ENCODE assay signal across 19 cellular contexts in genomic region chr14:89630096-89630829, GRCh38.
DNase-seq lines count a peak whose midpoint lies in the region; ATAC-seq, FAIRE-seq and TF ChIP-seq lines count a peak whose summit lies in the region.
"Had no signal": no experiment of that assay in that cellular context is flagged by ENCODE, and none has a peak within 500 bp of the region (broad histone marks: within the 10 kb centered on the region; RNA-seq: fewer than 3 reads in every experiment).

No MANE protein-coding gene starts in this region.

- H3K4me1 Mint-ChIP-seq in chondrocyte (ENCODE audit: low read depth) (peaks cover 32% of the 10 kb centered on the region), osteocyte (ENCODE audit: unreplicated experiment) (peaks cover 21% of the 10 kb centered on the region)

- H3K27ac ChIP-seq in prostate gland: no peak overlapping the region
- H3K27ac ChIP-seq: left lung, upper lobe of right lung had no signal

- TF ChIP-seq POLR2A in prostate gland (IDR thresholded peaks at IDR 0.05): no peak

- intact Hi-C loops in Right ventricle myocardium inferior (cut with DNase I): no loop called here
- intact Hi-C loops in left cardiac atrium (cut with DNase I): no loop called here
- intact Hi-C loops in prostate gland (cut with DNase I): no loop called here

- no peaks in the 10 kb centered on the region for H3K4me1 ChIP-seq in prostate gland (replicated peaks)
- H3K4me1 ChIP-seq: upper lobe of right lung had no signal

- ATAC-seq in Right ventricle myocardium inferior: peak; percentile 62
- no peak for ATAC-seq in left cardiac atrium
- ATAC-seq in HG02885 (IDR thresholded peaks at IDR 0.05; ENCODE audit: poor library complexity, unreplicated experiment): no peak
- ATAC-seq: activated T-cell treated with anti-CD3 and anti-CD28 coated beads, Interleukin-2, amount 50 U/mL, for 4 hours; left lung; Panc1; T-helper 17 cell had no signal

- H3K27ac Mint-ChIP-seq in chondrocyte (ENCODE audit: unreplicated experiment) (peak overlapping the region; percentile 96), osteocyte (ENCODE audit: unreplicated experiment) (peak overlapping the region; percentile 91)
- H3K27ac Mint-ChIP-seq: T-helper 17 cell had no signal

- H3K9me3 Mint-ChIP-seq in chondrocyte (ENCODE audit: low read depth): no peaks in the 10 kb centered on the region
- no peaks in the 10 kb centered on the region for H3K9me3 Mint-ChIP-seq in osteocyte (ENCODE audit: unreplicated experiment)
- H3K9me3 Mint-ChIP-seq: nephron had no signal

- H3K27me3 ChIP-seq in prostate gland (replicated peaks; ENCODE audit: insufficient read depth): no peaks in the 10 kb centered on the region
- H3K27me3 ChIP-seq: left lung, upper lobe of right lung had no signal

- H3K9me3 ChIP-seq in prostate gland: no peaks in the 10 kb centered on the region
- H3K9me3 ChIP-seq: left lung, upper lobe of right lung had no signal

- no peaks in the 10 kb centered on the region for H3K36me3 ChIP-seq in prostate gland
- H3K36me3 ChIP-seq: left lung, upper lobe of right lung had no signal

- peak; percentile 59 for FAIRE-seq in RCC 7860 (lab: Jason Lieb, UNC)

- DNase-seq in Right ventricle myocardium inferior (ENCODE audit: missing footprints): no peak
- DNase-seq in left cardiac atrium: no peak
- peak; percentile 61 for DNase-seq in RCC 7860 (ENCODE audit: low spot score)
- no peak for DNase-seq in chondrocyte (ENCODE audit: low spot score)
- DNase-seq in osteocyte (ENCODE audit: extremely low spot score, unreplicated experiment): no peak
- no peak for DNase-seq in putamen (ENCODE audit: low spot score)
- no peak for DNase-seq in prostate gland (ENCODE audit: low spot score)
- DNase-seq: activated CD4-positive, alpha-beta T cell treated with anti-CD3 and anti-CD28 coated beads for 1 hour; activated T-cell treated with anti-CD3 and anti-CD28 coated beads, Interleukin-2, amount 50 U/mL, for 4 hours; Calu3; left lung; NCI-H1694; NCI-H526 treated with DMSO at 0.1 percent for 48 hours; stimulated activated CD4-positive, alpha-beta T cell treated with anti-CD3 and anti-CD28 coated beads, Interleukin-4, amount 100 ng/mL, for 24 hours; T-helper 17 cell; upper lobe of right lung had no signal

- H3K27me3 Mint-ChIP-seq in chondrocyte (ENCODE audit: low read depth): no peaks in the 10 kb centered on the region
- no peaks in the 10 kb centered on the region for H3K27me3 Mint-ChIP-seq in osteocyte (ENCODE audit: unreplicated experiment)
- H3K27me3 Mint-ChIP-seq: T-helper 17 cell had no signal

- WGBS in prostate gland: 91% methylated on average over 7 of the region's 7 CpGs

- no peaks in the 10 kb centered on the region for H3K36me3 Mint-ChIP-seq in chondrocyte (ENCODE audit: low read depth)
- H3K36me3 Mint-ChIP-seq in osteocyte (ENCODE audit: unreplicated experiment): no peaks in the 10 kb centered on the region

- H3K4me3 ChIP-seq in prostate gland: no peak overlapping the region
- H3K4me3 ChIP-seq: left lung, upper lobe of right lung had no signal

- H3K4me3 Mint-ChIP-seq in chondrocyte (ENCODE audit: unreplicated experiment) (no peak overlapping the region), osteocyte (ENCODE audit: unreplicated experiment) (no peak overlapping the region)
- H3K4me3 Mint-ChIP-seq: activated T-cell treated with anti-CD3 and anti-CD28 coated beads, Interleukin-2, amount 50 U/mL, for 4 hours; T-helper 17 cell had no signal

- TF ChIP-seq CTCF in chondrocyte (IDR thresholded peaks at IDR 0.05) (no peak), osteocyte (IDR thresholded peaks at IDR 0.05) (no peak), prostate gland (IDR thresholded peaks at IDR 0.05) (no peak)
